ENCODE assay signal across 33 cellular contexts in the genomic region with DNA sequence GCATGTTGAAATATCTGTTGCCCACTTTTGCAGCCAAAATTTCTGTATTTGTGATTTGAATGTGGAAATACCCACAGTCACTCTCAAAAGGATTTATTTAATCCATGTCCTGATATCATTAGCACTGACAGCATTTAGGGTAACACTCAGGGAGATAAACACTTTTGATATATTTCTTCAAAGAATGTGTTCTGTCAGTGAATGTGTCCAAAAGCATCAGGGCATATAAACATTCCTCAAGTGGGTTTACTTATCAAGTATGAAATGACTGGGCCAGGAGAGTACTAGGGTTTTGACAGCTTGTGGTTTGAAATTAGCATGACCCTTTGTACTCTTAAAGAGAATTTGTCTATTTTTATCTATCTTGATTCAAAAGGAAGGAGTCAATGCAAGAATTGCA.
"Had no signal": no experiment of that assay in that cellular context is flagged by ENCODE, and none has a peak within 500 bp of the region (broad histone marks: within the 10 kb centered on the region; RNA-seq: fewer than 3 reads in every experiment).

No MANE protein-coding gene starts in this region.

- H3K36me3 Mint-ChIP-seq: activated CD4-positive, alpha-beta memory T cell treated with anti-CD3 and anti-CD28 coated beads for 36 hours; activated naive CD8-positive, alpha-beta T cell had no signal

- H3K9ac ChIP-seq: SK-N-SH had no signal

- H3K36me3 ChIP-seq: breast epithelium, MG63, SJCRH30 had no signal

- H3K27me3 Mint-ChIP-seq: activated CD4-positive, alpha-beta memory T cell treated with anti-CD3 and anti-CD28 coated beads for 36 hours; activated CD4-positive, alpha-beta T cell treated with anti-CD3 and anti-CD28 coated beads, Interleukin-2, amount 10 ng/mL, durations not matched to agents 7 days and 5 days; activated naive CD8-positive, alpha-beta T cell; activated T-helper 17 cell treated with anti-CD3 and anti-CD28 coated beads, Interleukin-2, amount 50 U/mL, for 72 hours had no signal

- H3K4me3 Mint-ChIP-seq: activated CD4-positive, alpha-beta memory T cell treated with anti-CD3 and anti-CD28 coated beads for 36 hours; activated CD4-positive, alpha-beta T cell treated with anti-CD3 and anti-CD28 coated beads, Interleukin-2, amount 10 ng/mL, durations not matched to agents 7 days and 5 days; activated naive CD4-positive, alpha-beta T cell treated with anti-CD3 and anti-CD28 coated beads for 36 hours; activated naive CD8-positive, alpha-beta T cell; activated T-helper 17 cell treated with anti-CD3 and anti-CD28 coated beads, Interleukin-2, amount 50 U/mL, for 72 hours had no signal

- H3K4me1 Mint-ChIP-seq: activated CD4-positive, alpha-beta T cell treated with anti-CD3 and anti-CD28 coated beads, Interleukin-2, amount 10 ng/mL, durations not matched to agents 7 days and 5 days; activated T-helper 17 cell treated with anti-CD3 and anti-CD28 coated beads, Interleukin-2, amount 50 U/mL, for 72 hours had no signal

- H3K4me1 ChIP-seq: breast epithelium, SJCRH30 had no signal

- ATAC-seq: activated T-helper 17 cell treated with anti-CD3 and anti-CD28 coated beads, Interleukin-2, amount 50 U/mL, for 72 hours; Panc1; Right ventricle myocardium inferior had no signal

- H3K9me3 ChIP-seq: MG63, SJCRH30, SK-N-SH had no signal

- H3K4me3 ChIP-seq: breast epithelium, MG63, SJCRH30 had no signal

- H3K4me2 ChIP-seq: SK-N-SH had no signal

- DNase-seq: activated CD4-positive, alpha-beta memory T cell treated with anti-CD3 and anti-CD28 coated beads for 36 hours; activated CD4-positive, alpha-beta T cell treated with anti-CD3 and anti-CD28 coated beads, Interleukin-2, amount 10 ng/mL, durations not matched to agents 7 days and 5 days; activated CD4-positive, CD25-positive, alpha-beta regulatory T cell; activated gamma-delta T cell; activated naive CD4-positive, alpha-beta T cell treated with anti-CD3 and anti-CD28 coated beads for 36 hours; activated T-cell treated with anti-CD3 and anti-CD28 coated beads for 4 hours; activated T-cell treated with anti-CD3 and anti-CD28 coated beads, Interleukin-2, amount 50 U/mL, for 48 hours; anterior cingulate cortex; KG1; MG63; MV-4-11; NCI-H1092 treated with DMSO at 0.1 percent for 48 hours; NCI-H1417 treated with DMSO at 0.1 percent for 48 hours; NCI-H1694; NCI-H2029; NCI-H2107; NCI-H2171 treated with DMSO at 0.1 percent for 48 hours; NCI-H345; NCI-H510A; NCI-H526 treated with DMSO at 0.1 percent for 48 hours; NCI-H82; NK-92 treated with Interleukin-12 subunit alpha and Interleukin-12 subunit beta, amount 100 ng/mL, for 24 hours; OCI-M1; RPMI8226; SJCRH30; SK-N-SH; T-helper 1 cell had no signal

- H3K27ac Mint-ChIP-seq: activated CD4-positive, alpha-beta memory T cell treated with anti-CD3 and anti-CD28 coated beads for 36 hours; activated CD4-positive, alpha-beta T cell treated with anti-CD3 and anti-CD28 coated beads, Interleukin-2, amount 10 ng/mL, durations not matched to agents 7 days and 5 days; activated naive CD4-positive, alpha-beta T cell treated with anti-CD3 and anti-CD28 coated beads for 36 hours; activated naive CD8-positive, alpha-beta T cell; activated T-helper 17 cell treated with anti-CD3 and anti-CD28 coated beads, Interleukin-2, amount 50 U/mL, for 72 hours had no signal

- H3K27me3 ChIP-seq: breast epithelium, MG63, SJCRH30 had no signal

- H3K27ac ChIP-seq: breast epithelium, SJCRH30, VCaP had no signal
